Comparison of ENCODE assay signal across 24 cellular contexts in genomic region chr10:124428207-124428777, GRCh38. TPM values are rescaled to one million over a fixed set of nuclear protein-coding genes. Genes with fewer than 3 reads are reported as not detected.
"Had no signal": no experiment of that assay in that cellular context is flagged by ENCODE, and none has a peak within 500 bp of the region (broad histone marks: within the 10 kb centered on the region; RNA-seq: fewer than 3 reads in every experiment).

No MANE protein-coding gene starts in this region.

- H3K4me3 Mint-ChIP-seq: activated CD4-positive, alpha-beta memory T cell treated with anti-CD3 and anti-CD28 coated beads, Interleukin-2, amount 10 ng/mL, durations not matched to agents 7 days and 5 days; activated naive CD4-positive, alpha-beta T cell treated with anti-CD3 and anti-CD28 coated beads, Interleukin-2, amount 10 ng/mL, durations not matched to agents 7 days and 5 days; activated naive CD8-positive, alpha-beta T cell treated with anti-CD3 and anti-CD28 coated beads for 36 hours; activated T-helper 17 cell treated with anti-CD3 and anti-CD28 coated beads, Interleukin-2, amount 50 U/mL, for 72 hours; T-helper 17 cell had no signal

- H3K27me3 ChIP-seq: cardiac muscle cell had no signal

- H3K36me3 ChIP-seq: brain microvascular endothelial cell, cardiac muscle cell had no signal

- H3K27ac Mint-ChIP-seq: activated CD4-positive, alpha-beta memory T cell treated with anti-CD3 and anti-CD28 coated beads, Interleukin-2, amount 10 ng/mL, durations not matched to agents 7 days and 5 days; activated naive CD4-positive, alpha-beta T cell treated with anti-CD3 and anti-CD28 coated beads, Interleukin-2, amount 10 ng/mL, durations not matched to agents 7 days and 5 days; activated naive CD8-positive, alpha-beta T cell treated with anti-CD3 and anti-CD28 coated beads for 36 hours; activated T-helper 17 cell treated with anti-CD3 and anti-CD28 coated beads, Interleukin-2, amount 50 U/mL, for 72 hours; T-helper 17 cell had no signal

- H3K4me1 Mint-ChIP-seq: activated CD4-positive, alpha-beta memory T cell treated with anti-CD3 and anti-CD28 coated beads, Interleukin-2, amount 10 ng/mL, durations not matched to agents 7 days and 5 days; activated naive CD4-positive, alpha-beta T cell treated with anti-CD3 and anti-CD28 coated beads, Interleukin-2, amount 10 ng/mL, durations not matched to agents 7 days and 5 days; activated naive CD8-positive, alpha-beta T cell treated with anti-CD3 and anti-CD28 coated beads for 36 hours; activated T-helper 17 cell treated with anti-CD3 and anti-CD28 coated beads, Interleukin-2, amount 50 U/mL, for 72 hours had no signal

- H3K27ac ChIP-seq: brain microvascular endothelial cell, cardiac muscle cell, VCaP had no signal

- DNase-seq: activated CD4-positive, alpha-beta memory T cell treated with anti-CD3 and anti-CD28 coated beads, Interleukin-2, amount 10 ng/mL, durations not matched to agents 7 days and 5 days; activated CD4-positive, alpha-beta T cell treated with anti-CD3 and anti-CD28 coated beads, Interleukin-2, amount 50 U/mL, for 1 hour; activated CD4-positive, CD25-positive, alpha-beta regulatory T cell; activated gamma-delta T cell treated with Interleukin-2 at 50 U/mL for 16 hours; activated naive CD4-positive, alpha-beta T cell treated with anti-CD3 and anti-CD28 coated beads, Interleukin-2, amount 10 ng/mL, durations not matched to agents 7 days and 5 days; activated naive CD8-positive, alpha-beta T cell treated with anti-CD3 and anti-CD28 coated beads for 36 hours; activated T-cell treated with anti-CD3 and anti-CD28 coated beads for 4 hours; activated T-cell treated with anti-CD3 and anti-CD28 coated beads, Interleukin-2, amount 50 U/mL, for 48 hours; brain microvascular endothelial cell; IMR-90; KG1; NCI-H1092 treated with DMSO at 0.1 percent for 48 hours; NCI-H1417 treated with DMSO at 0.1 percent for 48 hours; NCI-H1694; NCI-H2029; NCI-H2107; NCI-H510A treated with DMSO at 0.1 percent for 48 hours; SIG-M5; T-helper 17 cell had no signal

- H3K9me3 Mint-ChIP-seq: activated CD4-positive, alpha-beta memory T cell treated with anti-CD3 and anti-CD28 coated beads, Interleukin-2, amount 10 ng/mL, durations not matched to agents 7 days and 5 days; activated naive CD4-positive, alpha-beta T cell treated with anti-CD3 and anti-CD28 coated beads, Interleukin-2, amount 10 ng/mL, durations not matched to agents 7 days and 5 days; activated naive CD8-positive, alpha-beta T cell treated with anti-CD3 and anti-CD28 coated beads for 36 hours; activated T-helper 17 cell treated with anti-CD3 and anti-CD28 coated beads, Interleukin-2, amount 50 U/mL, for 72 hours had no signal

- H3K4me3 ChIP-seq: cardiac muscle cell had no signal

- ATAC-seq: activated T-helper 17 cell treated with anti-CD3 and anti-CD28 coated beads, Interleukin-2, amount 50 U/mL, for 72 hours; T-helper 17 cell had no signal

- H3K36me3 Mint-ChIP-seq: activated naive CD4-positive, alpha-beta T cell treated with anti-CD3 and anti-CD28 coated beads, Interleukin-2, amount 10 ng/mL, durations not matched to agents 7 days and 5 days; activated naive CD8-positive, alpha-beta T cell treated with anti-CD3 and anti-CD28 coated beads for 36 hours had no signal

RNA-seq across cellular contexts. Expression of gene NKX1-2, which starts 21.5 kb away (rescaled TPM):
- total RNA-seq: activated CD4-positive, alpha-beta memory T cell treated with anti-CD3 and anti-CD28 coated beads, Interleukin-2, amount 10 ng/mL, durations not matched to agents 7 days and 5 days; activated CD8-positive, alpha-beta memory T cell treated with anti-CD3 and anti-CD28 coated beads for 36 hours; activated naive CD8-positive, alpha-beta T cell treated with anti-CD3 and anti-CD28 coated beads for 36 hours; activated T-helper 17 cell treated with anti-CD3 and anti-CD28 coated beads, Interleukin-2, amount 50 U/mL, for 72 hours; IMR-90; T-helper 17 cell had no signal
- polyA plus RNA-seq: adipose tissue, cardiac muscle cell, IMR-90 had no signal
